8 cellular contexts compared by ENCODE assay signal in the genomic region with DNA sequence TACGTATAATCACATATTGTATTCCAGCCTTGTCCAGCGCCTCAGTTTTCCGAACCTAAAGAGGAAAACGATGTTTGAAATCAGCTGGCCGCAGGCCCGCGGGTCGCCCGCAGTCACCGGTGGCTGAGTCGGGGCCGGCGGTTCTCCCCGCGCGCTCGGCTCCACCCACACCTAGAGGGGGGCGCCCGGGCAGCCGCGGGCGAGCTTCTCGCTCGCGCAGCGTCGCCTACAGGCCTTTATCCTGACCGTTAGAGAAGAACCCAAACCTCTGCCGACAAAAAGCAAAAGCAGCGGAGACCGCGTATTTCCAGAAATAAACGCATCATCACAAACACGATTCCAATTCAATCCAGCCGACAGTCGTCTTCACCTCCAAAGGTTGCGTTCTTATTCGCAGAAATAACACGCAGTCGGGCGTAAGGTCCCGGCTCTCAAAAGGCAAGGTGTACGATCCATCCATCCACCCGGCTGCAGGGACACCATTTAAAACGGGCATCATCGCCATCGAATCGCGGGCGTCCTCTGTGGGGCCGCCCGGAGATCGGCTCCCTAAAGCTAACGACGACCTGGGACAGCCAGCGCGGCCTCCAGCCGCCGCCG. TPM values are rescaled to one million over a fixed set of nuclear protein-coding genes. Genes with fewer than 3 reads are reported as not detected.
DNase-seq lines count a peak whose midpoint lies in the region; ATAC-seq lines count a peak whose summit lies in the region.

No MANE protein-coding gene starts in this region.

- peak overlapping the region; percentile 89 for H3K27ac ChIP-seq in cingulate gyrus (ENCODE audit: low read depth, low read length)

- peaks cover 9% of the 10 kb centered on the region for H3K36me3 Mint-ChIP-seq in activated CD4-positive, alpha-beta T cell treated with anti-CD3 and anti-CD28 coated beads for 36 hours (ENCODE audit: low read depth)

- peak overlapping the region; percentile 89 for H3K4me3 Mint-ChIP-seq in activated CD4-positive, alpha-beta T cell treated with anti-CD3 and anti-CD28 coated beads for 36 hours

- H3K4me1 Mint-ChIP-seq in activated CD4-positive, alpha-beta T cell treated with anti-CD3 and anti-CD28 coated beads for 36 hours: peaks cover 31% of the 10 kb centered on the region

- no peaks in the 10 kb centered on the region for H3K9me3 Mint-ChIP-seq in activated CD4-positive, alpha-beta T cell treated with anti-CD3 and anti-CD28 coated beads for 36 hours (ENCODE audit: low read depth)

- ATAC-seq in GM18907 (IDR thresholded peaks at IDR 0.05; ENCODE audit: unreplicated experiment) (peak; percentile 57), HG03175 (IDR thresholded peaks at IDR 0.05; ENCODE audit: unreplicated experiment) (peak; percentile 60), left lobe of liver (peak; percentile 77)
- ATAC-seq in activated CD4-positive, alpha-beta T cell treated with anti-CD3 and anti-CD28 coated beads for 36 hours: peak; percentile 54

- H3K27me3 Mint-ChIP-seq in activated CD4-positive, alpha-beta T cell treated with anti-CD3 and anti-CD28 coated beads for 36 hours: no peaks in the 10 kb centered on the region

- H3K27ac Mint-ChIP-seq in activated CD4-positive, alpha-beta T cell treated with anti-CD3 and anti-CD28 coated beads for 36 hours: peak overlapping the region; percentile 100

- CTCF ChIA-PET in activated CD4-positive, alpha-beta T cell treated with anti-CD3 and anti-CD28 coated beads for 36 hours (lab: Charles Lee): interaction anchor here (0.7 to 1.4 kb wide), 2 partner anchors 131 to 176 kb away, joined by 3 to 4 read pairs; no protein-coding TSS in a partner anchor

- intact Hi-C loops in activated CD4-positive, alpha-beta T cell treated with anti-CD3 and anti-CD28 coated beads for 36 hours (cut with DNase I, micrococcal nuclease): loop anchor here (1.0 to 5.0 kb wide), 12 partner anchors 13 to 1949 kb away; partner anchors contain the start of genes LMBRD2 (in 2 of the 2), NUP155 (in 2 of the 2), DNAJC21 (in 1 of the 2) and IL7R (in 1 of the 2)

- POLR2A ChIA-PET in activated CD4-positive, alpha-beta T cell treated with anti-CD3 and anti-CD28 coated beads for 36 hours (lab: Charles Lee): no interaction called here

- DNase-seq in AG08395 (ENCODE audit: low spot score): peak; percentile 76
- DNase-seq in NCI-H345 (lab: John Stamatoyannopoulos, UW): peak; percentile 84
- peak; percentile 85 for DNase-seq in activated CD4-positive, alpha-beta T cell treated with anti-CD3 and anti-CD28 coated beads for 36 hours
- peak; percentile 82 for DNase-seq in left lobe of liver (ENCODE audit: low spot score)
- DNase-seq in stimulated activated CD4-positive, alpha-beta T cell treated with anti-CD3 and anti-CD28 coated beads, Interleukin-2, amount 100 ng/mL, for 48 hours: peak; percentile 56 to 57

RNA-seq across cellular contexts. Expression of gene NIPBL, which starts 0.7 kb away (rescaled TPM):
- total RNA-seq in activated CD4-positive, alpha-beta T cell treated with anti-CD3 and anti-CD28 coated beads for 36 hours: 10 to 100 TPM; 42.7 to 50.9 TPM
- 18.1 TPM for total RNA-seq in left lobe of liver

Comparison
In these comparisons a context has a peak if more than half of its experiments do, and no peak if none do; other contexts are left out.
1. Peak in every context shown above with its lines: DNase-seq, ATAC-seq and H3K27ac ChIP-seq.